Comparison of ENCODE assay signal across 8 cellular contexts in the genomic region with DNA sequence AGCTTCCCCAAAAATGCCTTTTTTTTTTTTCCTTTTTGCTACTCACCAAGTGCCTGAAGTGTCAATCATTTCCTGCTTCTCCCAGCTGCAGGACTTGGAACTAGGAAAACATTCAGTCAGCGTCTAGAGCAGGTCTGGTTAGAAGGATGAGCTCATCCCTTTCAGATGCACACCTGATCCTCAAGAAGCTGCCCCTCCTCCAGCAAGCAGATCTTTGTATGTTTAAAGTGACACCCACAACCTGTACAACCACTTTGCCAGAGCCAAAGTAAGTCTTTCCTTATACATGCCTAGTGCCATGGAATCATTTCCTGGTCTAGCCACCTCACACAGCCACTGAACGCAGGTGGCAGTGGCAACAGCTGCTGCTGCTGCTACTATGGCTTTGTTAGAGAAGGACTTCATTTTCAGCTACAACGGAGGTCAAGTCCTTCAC. TPM values are rescaled to one million over a fixed set of nuclear protein-coding genes. Genes with fewer than 3 reads are reported as not detected.
DNase-seq lines count a peak whose midpoint lies in the region; ATAC-seq and TF ChIP-seq lines count a peak whose summit lies in the region.

No MANE protein-coding gene starts in this region.

- peak overlapping the region; percentile 37 for H3K27ac ChIP-seq in SJCRH30
- peak overlapping the region; percentile 3 to 15 for H3K27ac ChIP-seq in left lung
- H3K27ac ChIP-seq in upper lobe of right lung = peak overlapping the region; percentile 39

- peak; percentile 34 for DNase-seq in NCI-H2171 treated with DMSO at 0.1 percent for 48 hours (lab: John Stamatoyannopoulos, UW)
- no peak for DNase-seq in NCI-H2171 (lab: John Stamatoyannopoulos, UW)
- peak; percentile 65 to 84 for DNase-seq in SJCRH30
- DNase-seq in left lung = peak in 1 of 2 donors; percentile 51
- no peak for DNase-seq in upper lobe of right lung
- DNase-seq in stimulated activated naive B cell treated with anti-CD40 and anti-IgM and Interleukin-4, amounts not matched to agents 10 μg/mL and 1 μg/mL and 100 μg/mL, for 72 hours = no peak

- H3K4me1 ChIP-seq in SJCRH30 (peaks cover 8% of the 10 kb centered on the region), left lung (no peaks in the 10 kb centered on the region), upper lobe of right lung (peaks cover 4% of the 10 kb centered on the region)

- peak; percentile 95 for ATAC-seq in left lung
- ATAC-seq in upper lobe of right lung = peak; percentile 97
- ATAC-seq in GM19452 (IDR thresholded peaks at IDR 0.05; ENCODE audit: unreplicated experiment) = no peak
- no peak for ATAC-seq in HG02938 (IDR thresholded peaks at IDR 0.05; ENCODE audit: unreplicated experiment)
- no peak for ATAC-seq in stimulated activated naive B cell treated with anti-CD40 and anti-IgM and Interleukin-4, amounts not matched to agents 10 μg/mL and 1 μg/mL and 100 μg/mL, for 72 hours (replicated peaks)

- no peak overlapping the region for H3K4me3 Mint-ChIP-seq in stimulated activated naive B cell treated with anti-CD40 and anti-IgM and Interleukin-4, amounts not matched to agents 10 μg/mL and 1 μg/mL and 100 μg/mL, for 72 hours

- no peaks in the 10 kb centered on the region for H3K9me3 Mint-ChIP-seq in stimulated activated naive B cell treated with anti-CD40 and anti-IgM and Interleukin-4, amounts not matched to agents 10 μg/mL and 1 μg/mL and 100 μg/mL, for 72 hours

- peaks cover 2 to 8% of the 10 kb centered on the region in 2 donors for H3K36me3 Mint-ChIP-seq in stimulated activated naive B cell treated with anti-CD40 and anti-IgM and Interleukin-4, amounts not matched to agents 10 μg/mL and 1 μg/mL and 100 μg/mL, for 72 hours

- intact Hi-C loops in left lung (cut with DNase I) (no loop called here), upper lobe of right lung (cut with DNase I) (no loop called here)

- H3K4me1 Mint-ChIP-seq in stimulated activated naive B cell treated with anti-CD40 and anti-IgM and Interleukin-4, amounts not matched to agents 10 μg/mL and 1 μg/mL and 100 μg/mL, for 72 hours = peaks cover 3 to 6% of the 10 kb centered on the region in 2 donors

- no peaks in the 10 kb centered on the region for H3K27me3 Mint-ChIP-seq in stimulated activated naive B cell treated with anti-CD40 and anti-IgM and Interleukin-4, amounts not matched to agents 10 μg/mL and 1 μg/mL and 100 μg/mL, for 72 hours

- TF ChIP-seq CTCF in left lung (IDR thresholded peaks at IDR 0.05) = no peak
- no peak for TF ChIP-seq CTCF in upper lobe of right lung (IDR thresholded peaks at IDR 0.05)

- H3K27ac Mint-ChIP-seq in stimulated activated naive B cell treated with anti-CD40 and anti-IgM and Interleukin-4, amounts not matched to agents 10 μg/mL and 1 μg/mL and 100 μg/mL, for 72 hours = no peak overlapping the region

- H3K9me3 ChIP-seq in SJCRH30 (replicated peaks) (no peaks in the 10 kb centered on the region), left lung (no peaks in the 10 kb centered on the region), upper lobe of right lung (no peaks in the 10 kb centered on the region)

- H3K36me3 ChIP-seq in SJCRH30 (no peaks in the 10 kb centered on the region; the same call in 1 of the 2 replicates), left lung (no peaks in the 10 kb centered on the region), upper lobe of right lung (no peaks in the 10 kb centered on the region)

- no peaks in the 10 kb centered on the region for H3K27me3 ChIP-seq in SJCRH30
- no peaks in the 10 kb centered on the region for H3K27me3 ChIP-seq in left lung
- H3K27me3 ChIP-seq in upper lobe of right lung = no peaks in the 10 kb centered on the region

- no peak overlapping the region for H3K4me3 ChIP-seq in SJCRH30
- H3K4me3 ChIP-seq in left lung = no peak overlapping the region
- H3K4me3 ChIP-seq in upper lobe of right lung = no peak overlapping the region

RNA-seq across cellular contexts. Expression of a gene that starts 10.4 kb away (rescaled TPM):
- total RNA-seq in SJCRH30 (2014; rRNA removed; shearing (Covaris generic)) = 27.0 and 29.9 TPM in 2 replicates
- total RNA-seq in left lung = 100 to 1,000 TPM in 1 of 2 donors, 10 to 100 TPM in 1; 67.3 to 122 TPM
- 114 TPM for total RNA-seq in upper lobe of right lung

RNA-seq across cellular contexts. Expression of a gene that starts 39.8 kb away (rescaled TPM):
- 0.26 and 0.84 TPM in 2 replicates for total RNA-seq in SJCRH30 (2014; rRNA removed; shearing (Covaris generic))
- total RNA-seq in left lung = 1 to 10 TPM in 1 of 2 donors, under 1 TPM in 1; 0.99 to 2.1 TPM
- 5.2 TPM for total RNA-seq in upper lobe of right lung

RNA-seq across cellular contexts. Expression of a gene that starts 54.3 kb away (rescaled TPM):
- total RNA-seq in SJCRH30 (2014; rRNA removed; shearing (Covaris generic)) = 1.8 and 2.1 TPM in 2 replicates
- total RNA-seq in left lung (under 1 TPM; 0.20 to 0.42 TPM), upper lobe of right lung (5.9 TPM)

Comparison
In these comparisons a context has a peak if more than half of its experiments do, and no peak if none do; other contexts are left out.
1. DNase-seq: peak in NCI-H2171 treated with DMSO at 0.1 percent for 48 hours (single experiment) and SJCRH30 (2 of 2); none in NCI-H2171 (single experiment), upper lobe of right lung (single experiment) and stimulated activated naive B cell treated with anti-CD40 and anti-IgM and Interleukin-4, amounts not matched to agents 10 μg/mL and 1 μg/mL and 100 μg/mL, for 72 hours (single experiment).
2. ATAC-seq: peak in left lung (single experiment) and upper lobe of right lung (single experiment); none in GM19452 (single experiment), HG02938 (single experiment) and stimulated activated naive B cell treated with anti-CD40 and anti-IgM and Interleukin-4, amounts not matched to agents 10 μg/mL and 1 μg/mL and 100 μg/mL, for 72 hours (0 of 2).
3. Peak in every context shown above with its lines, with median percentiles within 50 percentile points of each other: H3K27ac ChIP-seq.